11 cellular contexts compared by ENCODE assay signal in the genomic region with DNA sequence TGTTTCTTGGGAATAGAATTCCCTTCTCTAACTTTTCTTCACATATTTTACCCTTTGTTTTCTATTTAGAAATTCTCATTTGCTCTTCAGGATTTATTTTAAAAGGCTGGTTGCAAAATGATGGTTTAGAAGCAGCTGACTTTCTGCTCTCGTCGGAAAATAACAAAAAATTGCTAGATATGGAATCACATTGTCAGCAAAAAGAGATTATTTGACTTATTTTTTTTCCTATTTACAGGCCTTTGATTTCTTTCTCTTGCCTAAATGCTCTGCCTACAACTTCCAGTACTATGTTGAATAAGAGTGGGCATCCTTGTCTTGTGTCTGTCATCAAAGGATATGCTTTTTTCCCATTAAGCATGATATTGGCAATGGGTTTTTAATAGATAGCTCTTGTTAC.
"Had no signal": no experiment of that assay in that cellular context is flagged by ENCODE, and none has a peak within 500 bp of the region (broad histone marks: within the 10 kb centered on the region; RNA-seq: fewer than 3 reads in every experiment).

No MANE protein-coding gene starts in this region.

- FAIRE-seq: H1, H54 had no signal

- H3K4me3 Mint-ChIP-seq: GM23338, H9, HFFc6 had no signal

- H3K27ac ChIP-seq: GM23248 had no signal

- H3K9ac ChIP-seq: GM23248 had no signal

- H3K9me3 ChIP-seq: HAP-1 had no signal

- H3K27ac Mint-ChIP-seq: GM23338, H9, HFFc6 had no signal

- DNase-seq: GM23248, GOT3, H7, H9, HCEC 1CT, HFFc6 had no signal

- H3K4me3 ChIP-seq: GM23248, GM23338, HAP-1 had no signal

- H3K9me3 Mint-ChIP-seq: GM23338, H9 had no signal

- H2AFZ ChIP-seq: GM23248, GM23338 had no signal

- H3K36me3 ChIP-seq: HAP-1 had no signal

- H3K4me2 ChIP-seq: GM23338 had no signal

- ATAC-seq: GM23338, HCT116 had no signal
